In genomic region chr17:40498281-40499084, GRCh38 we compare ENCODE assay signal across 9 cellular contexts. TPM values are rescaled to one million over a fixed set of nuclear protein-coding genes. Genes with fewer than 3 reads are reported as not detected.
DNase-seq lines count a peak whose midpoint lies in the region; TF ChIP-seq lines count a peak whose summit lies in the region.
"Had no signal": no experiment of that assay in that cellular context is flagged by ENCODE, and none has a peak within 500 bp of the region (broad histone marks: within the 10 kb centered on the region; RNA-seq: fewer than 3 reads in every experiment).

No MANE protein-coding gene starts in this region.

- no peak overlapping the region for H3K14ac ChIP-seq in trophoblast cell (ENCODE audit: low read length)

- no peak overlapping the region for H2AFZ ChIP-seq in trophoblast cell (ENCODE audit: insufficient read depth, low read length, poor library complexity)

- intact Hi-C loops in testis (cut with DNase I; ENCODE audit: low total_unique reads), result no loop called here

- H3K27me3 ChIP-seq in trophoblast cell (ENCODE audit: insufficient read depth, low read length), result no peaks in the 10 kb centered on the region
- H3K27me3 ChIP-seq in testis, result no peaks in the 10 kb centered on the region

- H4K12ac ChIP-seq in trophoblast cell (ENCODE audit: low read depth, low read length), result no peak overlapping the region

- no peak overlapping the region for H3K4ac ChIP-seq in trophoblast cell (ENCODE audit: low read depth, low read length)

- H4K91ac ChIP-seq in trophoblast cell (ENCODE audit: low read depth, low read length), result no peak overlapping the region

- H3K27ac ChIP-seq in trophoblast cell (ENCODE audit: low read depth, low read length) (no peak overlapping the region), testis (no peak overlapping the region)

- DNase-seq in DMS 273 treated with DMSO at 0.1 percent for 48 hours (lab: John Stamatoyannopoulos, UW), result peak; percentile 53
- DNase-seq in NCI-H2107 (lab: John Stamatoyannopoulos, UW), result peak; percentile 43
- DNase-seq in epithelial cell of esophagus (ENCODE audit: low read depth), result no peak
- no peak for DNase-seq in trophoblast cell
- no peak for DNase-seq in OCI-M1 (lab: John Stamatoyannopoulos, UW)
- no peak for DNase-seq in testis
- DNase-seq in NCI-H1694 treated with DMSO at 0.1 percent for 48 hours (lab: John Stamatoyannopoulos, UW), result no peak
- DNase-seq in ecto neural progenitor cell (ENCODE audit: low spot score), result no peak
- DNase-seq: NK-92 treated with Interleukin-12 subunit alpha and Interleukin-12 subunit beta, amount 100 ng/mL, for 24 hours had no signal

- no peak for TF ChIP-seq POLR2A in testis (IDR thresholded peaks at IDR 0.05)

- H4K8ac ChIP-seq in trophoblast cell (ENCODE audit: low read depth, low read length), result no peak overlapping the region

- peak overlapping the region; percentile 87 for H2BK12ac ChIP-seq in trophoblast cell (ENCODE audit: low read length)

- no peaks in the 10 kb centered on the region for H3K36me3 ChIP-seq in trophoblast cell (ENCODE audit: control insufficient read depth in 1 of 2, insufficient read depth in 2 of 2, low read length in 2 of 2)
- H3K36me3 ChIP-seq in testis (ENCODE audit: low read depth, missing control alignments), result no peaks in the 10 kb centered on the region

- H3K4me3 ChIP-seq in epithelial cell of esophagus (ENCODE audit: low read length) (peak overlapping the region; percentile 100), trophoblast cell (ENCODE audit: low read depth, low read length) (no peak overlapping the region), testis (no peak overlapping the region)

- H3K4me1 ChIP-seq in trophoblast cell (ENCODE audit: control insufficient read depth in 1 of 2, insufficient read depth in 2 of 2, low read length in 2 of 2) (peaks cover 13 to 14% of the 10 kb centered on the region in 2 experiments), testis (peaks cover 4% of the 10 kb centered on the region)

- WGBS in trophoblast cell (ENCODE audit: extremely low coverage, insufficient coverage, insufficient read length), result no CpG with 5 or more reads among the region's 9 CpGs
- 75 to 79% methylated on average over 9 of the region's 9 CpGs for WGBS in testis, 2 donors

- H3K23ac ChIP-seq in trophoblast cell (ENCODE audit: low read length), result no peak overlapping the region

- no peak overlapping the region for H3K4me2 ChIP-seq in trophoblast cell (ENCODE audit: low read length)

- H3K18ac ChIP-seq in trophoblast cell (ENCODE audit: low read length), result no peak overlapping the region

- TF ChIP-seq CTCF in epithelial cell of esophagus (IDR thresholded peaks at IDR 0.05; ENCODE audit: insufficient read depth, low read depth, low read length, missing control alignments) (no peak), testis (IDR thresholded peaks at IDR 0.05) (no peak)

- no peak overlapping the region for H3K9ac ChIP-seq in trophoblast cell (ENCODE audit: low read length)

- peaks cover 8% of the 10 kb centered on the region for H3K79me1 ChIP-seq in trophoblast cell (ENCODE audit: low read length)

- H2BK5ac ChIP-seq in trophoblast cell (ENCODE audit: low read depth, low read length, poor library complexity), result no peak overlapping the region

- peak overlapping the region; percentile 35 for H2BK120ac ChIP-seq in trophoblast cell (ENCODE audit: insufficient read depth, low read length, poor library complexity)

- H2AK5ac ChIP-seq in trophoblast cell (ENCODE audit: low read length), result no peak overlapping the region

- no peaks in the 10 kb centered on the region for H3K79me2 ChIP-seq in trophoblast cell (ENCODE audit: control insufficient read depth, insufficient read depth, low read length, poor library complexity)

- H3K9me3 ChIP-seq in trophoblast cell (ENCODE audit: insufficient read depth, low read depth, low read length), result peaks cover 3% of the 10 kb centered on the region
- H3K9me3 ChIP-seq in testis, result no peaks in the 10 kb centered on the region

RNA-seq across cellular contexts. Expression of gene TNS4, which starts 2.9 kb away (rescaled TPM):
- 0.79 and 1.1 TPM in 2 replicates for polyA plus RNA-seq in trophoblast cell (2013)
- under 1 TPM; 0.12 to 0.16 TPM for total RNA-seq in testis
- 0.09 TPM for polyA plus RNA-seq in testis (ENCODE audit: insufficient read depth, low read depth, low replicate concordance)

RNA-seq across cellular contexts. Expression of gene IGFBP4, which starts 55.2 kb away (rescaled TPM):
- 68.1 and 68.9 TPM in 2 replicates for polyA plus RNA-seq in trophoblast cell (2013)
- 10 to 100 TPM; 67.9 to 76.7 TPM for total RNA-seq in testis
- 317 TPM for polyA plus RNA-seq in testis (ENCODE audit: insufficient read depth, low read depth, low replicate concordance)

Comparison
In these comparisons a context has a peak if more than half of its experiments do, and no peak if none do; other contexts are left out.
1. DNase-seq: peak in DMS 273 treated with DMSO at 0.1 percent for 48 hours (single experiment) and NCI-H2107 (single experiment); none in epithelial cell of esophagus (single experiment), trophoblast cell (0 of 2), OCI-M1 (single experiment), testis (single experiment), NCI-H1694 treated with DMSO at 0.1 percent for 48 hours (single experiment) and ecto neural progenitor cell (single experiment).